ENCODE assay signal across 22 cellular contexts in the genomic region with DNA sequence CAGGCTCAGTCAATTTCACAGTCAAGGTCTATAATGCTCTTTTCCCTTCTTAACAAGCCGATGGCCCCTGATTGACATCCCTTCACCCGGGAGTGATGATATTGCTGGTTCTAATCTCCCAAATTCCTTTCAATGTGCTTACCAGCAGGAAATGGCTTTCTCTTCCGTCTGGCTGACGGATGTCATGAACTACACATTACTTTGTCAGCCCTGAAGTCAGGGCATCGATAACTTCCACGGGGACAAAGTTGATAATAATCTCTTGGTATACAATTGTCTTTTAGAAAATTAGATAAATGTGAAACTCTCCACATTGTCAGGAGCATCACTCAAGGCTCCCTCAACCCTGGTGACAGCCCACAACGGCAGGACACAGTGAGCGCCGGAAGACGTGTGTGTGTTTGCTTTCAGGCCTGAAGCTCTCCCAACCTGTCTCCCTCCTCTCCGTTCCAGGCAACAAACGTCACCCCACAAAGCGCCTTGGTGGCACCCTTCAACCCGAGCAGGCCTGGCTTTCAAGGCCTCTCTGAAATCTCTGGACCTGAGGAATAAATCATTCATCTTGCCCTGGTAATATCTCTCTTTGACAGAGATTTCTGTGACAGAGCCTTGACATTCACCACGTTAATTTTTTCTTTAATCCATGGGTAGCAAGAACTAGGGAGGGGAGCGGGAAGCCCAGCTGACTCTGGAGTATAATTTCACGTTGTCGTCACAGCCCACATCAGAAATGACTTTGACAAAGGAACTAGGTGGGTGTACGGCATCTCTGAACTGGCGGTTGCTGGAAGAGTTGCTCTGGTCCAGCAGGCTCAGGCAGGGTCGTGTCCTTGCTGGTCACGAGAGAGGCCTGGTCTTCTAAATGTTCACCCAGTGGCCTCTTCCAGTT.
DNase-seq lines count a peak whose midpoint lies in the region; ATAC-seq, FAIRE-seq and TF ChIP-seq lines count a peak whose summit lies in the region.
"Had no signal": no experiment of that assay in that cellular context is flagged by ENCODE, and none has a peak within 500 bp of the region (broad histone marks: within the 10 kb centered on the region; RNA-seq: fewer than 3 reads in every experiment).

No MANE protein-coding gene starts in this region.

- TF ChIP-seq POLR2A in GM12892 (IDR thresholded peaks at IDR 0.05; ENCODE audit: low read depth, low read length): no peak

- H3K27ac ChIP-seq in caudate nucleus (ENCODE audit: low read depth, low read length): peak overlapping the region; percentile 73
- H3K27ac ChIP-seq: C4-2B, GM23248 had no signal

- ATAC-seq in GM19395 (IDR thresholded peaks at IDR 0.05; ENCODE audit: unreplicated experiment): no peak
- ATAC-seq: K562 had no signal

- no peak overlapping the region for H3K4me3 Mint-ChIP-seq in osteocyte (ENCODE audit: unreplicated experiment)
- H3K4me3 Mint-ChIP-seq: CD4-positive, alpha-beta T cell had no signal

- FAIRE-seq in GM12892 (lab: Jason Lieb, UNC): peak; percentile 53
- FAIRE-seq: D721Med, GM19239, H54, HTR-8/SVneo, K562 had no signal

- H3K36me3 Mint-ChIP-seq in osteocyte (ENCODE audit: unreplicated experiment): no peaks in the 10 kb centered on the region

- no peaks in the 10 kb centered on the region for H3K4me1 Mint-ChIP-seq in osteocyte (ENCODE audit: unreplicated experiment)

- no peak for TF ChIP-seq CTCF in osteocyte (IDR thresholded peaks at IDR 0.05)

- no peaks in the 10 kb centered on the region for H3K9me3 Mint-ChIP-seq in osteocyte (ENCODE audit: unreplicated experiment)
- H3K9me3 Mint-ChIP-seq: CD4-positive, alpha-beta T cell had no signal

- DNase-seq in GM12892 (ENCODE audit: insufficient read length): no peak
- peak; percentile 37 for DNase-seq in SK-N-DZ (ENCODE audit: low spot score)
- DNase-seq in caudate nucleus (lab: John Stamatoyannopoulos, UW): peak in 19 of 61 donors; percentile 14 to 73 (median 36)
- DNase-seq in osteocyte (ENCODE audit: extremely low spot score, unreplicated experiment): peak; percentile 65
- no peak for DNase-seq in ureter (ENCODE audit: low spot score)
- no peak for DNase-seq in NCI-H1930 (lab: John Stamatoyannopoulos, UW)
- no peak for DNase-seq in NAMALWA (ENCODE audit: low spot score)
- DNase-seq: ACHN; BE2C; Caco-2; CD4-positive, alpha-beta T cell; GF-D8; GM23248; HCEC 1CT; IMR-90 had no signal

- H3K27me3 Mint-ChIP-seq in osteocyte (ENCODE audit: unreplicated experiment): peaks cover 8% of the 10 kb centered on the region

- H3K27ac Mint-ChIP-seq in osteocyte (ENCODE audit: unreplicated experiment): no peak overlapping the region
- H3K27ac Mint-ChIP-seq: CD4-positive, alpha-beta T cell had no signal

Comparison
In these comparisons a context has a peak if more than half of its experiments do, and no peak if none do; other contexts are left out.
1. DNase-seq: peak in SK-N-DZ (single experiment) and osteocyte (single experiment); none in GM12892 (single experiment), ureter (single experiment), NCI-H1930 (0 of 2) and NAMALWA (single experiment).